9 cellular contexts compared by ENCODE assay signal in the genomic region with DNA sequence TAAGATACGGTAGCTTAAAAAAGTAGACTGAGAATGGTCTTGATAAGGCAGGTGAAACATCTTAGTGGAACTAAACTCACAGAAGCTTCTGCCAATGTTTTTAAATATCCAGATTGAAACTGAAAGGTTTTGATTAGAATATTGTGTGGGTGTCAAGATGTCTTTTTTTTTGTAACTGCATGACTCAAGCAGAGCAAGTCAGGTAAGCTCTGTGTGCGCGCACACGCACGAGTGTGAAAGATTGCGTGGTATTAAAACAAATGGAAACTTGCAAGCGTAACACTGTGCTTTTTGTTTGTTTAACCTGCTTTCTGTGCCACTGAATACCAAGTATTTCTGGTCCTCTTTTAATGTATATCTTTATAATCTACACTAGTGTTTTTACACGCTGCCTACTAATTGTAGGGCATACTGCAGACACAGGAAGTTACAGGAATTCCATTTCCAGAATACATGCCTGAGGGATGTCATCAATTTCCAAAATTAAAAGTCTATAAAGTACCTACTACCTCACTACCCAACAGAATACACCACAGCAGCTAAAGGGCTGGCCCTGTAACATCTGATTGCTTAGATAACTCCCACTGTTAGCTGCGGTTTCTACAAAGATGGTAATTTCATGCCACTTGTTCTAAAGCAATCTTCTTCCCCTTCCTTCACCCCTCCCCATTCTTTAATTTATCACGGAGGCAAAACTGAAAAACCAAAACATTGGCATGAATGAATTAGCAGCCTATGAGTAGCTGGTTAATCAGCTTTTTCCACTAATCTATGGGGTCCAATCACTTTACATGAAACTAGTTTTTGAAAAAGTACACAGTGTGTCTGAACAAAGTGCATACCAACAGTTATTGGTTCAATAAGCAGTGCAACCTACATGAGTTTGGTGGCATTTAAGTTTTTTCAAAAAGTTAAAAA.
DNase-seq lines count a peak whose midpoint lies in the region; ATAC-seq and TF ChIP-seq lines count a peak whose summit lies in the region.
"Had no signal": no experiment of that assay in that cellular context is flagged by ENCODE, and none has a peak within 500 bp of the region (broad histone marks: within the 10 kb centered on the region; RNA-seq: fewer than 3 reads in every experiment).

No MANE protein-coding gene starts in this region.

- no peaks in the 10 kb centered on the region for H3F3A ChIP-seq in PC-9 (ENCODE audit: insufficient read depth, low read depth)

- peak; percentile 31 for DNase-seq in activated T-cell treated with anti-CD3 and anti-CD28 coated beads for 4 hours
- DNase-seq in stimulated activated CD4-positive, alpha-beta T cell treated with anti-CD3 and anti-CD28 coated beads, Interleukin-12 subunit alpha, Interleukin-12 subunit beta, amount 100 ng/mL, for 48 hours (ENCODE audit: low read depth in 2 of 3, low spot score in 1 of 3) = peak; percentile 12 to 31 (median 28)
- DNase-seq in NAMALWA (ENCODE audit: low spot score) = no peak
- DNase-seq in AML-193 (lab: John Stamatoyannopoulos, UW) = no peak
- DNase-seq in PC-9 = no peak
- no peak for DNase-seq in tibial artery
- DNase-seq: NCI-H345 had no signal

- H3K36me3 ChIP-seq in PC-9 (ENCODE audit: low read depth) = no peaks in the 10 kb centered on the region
- peaks cover 11 to 21% (median 17%) of the 10 kb centered on the region in 3 donors for H3K36me3 ChIP-seq in tibial artery

- peak; percentile 87 for ATAC-seq in GM18511 (IDR thresholded peaks at IDR 0.05; ENCODE audit: unreplicated experiment)
- peak; percentile 59 for ATAC-seq in HG03095 (IDR thresholded peaks at IDR 0.05; ENCODE audit: unreplicated experiment)

- H3K4me1 ChIP-seq in PC-9 (replicated peaks; ENCODE audit: insufficient read depth) (no peaks in the 10 kb centered on the region), tibial artery (peaks cover 0 to 10% (median 5%) of the 10 kb centered on the region in 4 donors)

- H3K27ac ChIP-seq in PC-9 = no peak overlapping the region
- no peak overlapping the region for H3K27ac ChIP-seq in tibial artery

- H3K4me2 ChIP-seq in PC-9 = no peak overlapping the region

- no peaks in the 10 kb centered on the region for H3K27me3 ChIP-seq in PC-9 (ENCODE audit: insufficient read depth, low read depth)
- no peaks in the 10 kb centered on the region for H3K27me3 ChIP-seq in tibial artery

- H3K9me3 ChIP-seq in PC-9 (ENCODE audit: insufficient read depth, low read depth) = no peaks in the 10 kb centered on the region
- H3K9me3 ChIP-seq in tibial artery = no peaks in the 10 kb centered on the region

- POLR2A ChIA-PET in PC-9 (lab: Charles Lee; ENCODE audit: unreplicated experiment) = no interaction called here

- peaks cover 2% of the 10 kb centered on the region for H3K79me2 ChIP-seq in PC-9 (ENCODE audit: low read depth)

- H3K4me3 ChIP-seq in PC-9 (no peak overlapping the region), tibial artery (no peak overlapping the region)

- H3K9me2 ChIP-seq in PC-9 (ENCODE audit: insufficient read depth) = no peaks in the 10 kb centered on the region

- H2AFZ ChIP-seq in PC-9 = no peak overlapping the region

- TF ChIP-seq CTCF in PC-9 (conservative IDR thresholded peaks at IDR 0.05) (no peak), tibial artery (IDR thresholded peaks at IDR 0.05) (no peak)

- peaks cover 8% of the 10 kb centered on the region; the same call in 1 of the 2 replicates for H4K20me1 ChIP-seq in PC-9 (ENCODE audit: insufficient read depth)

- BruUV-seq in PC-9 (replicated peaks; lab: Mats Ljungman, UMichigan) = no TSS peak

- intact Hi-C loops in PC-9 (cut with micrococcal nuclease; ENCODE audit: unreplicated experiment) (no loop called here), tibial artery (cut with DNase I; ENCODE audit: low total_unique reads) (no loop called here)

- CTCF ChIA-PET in PC-9 (lab: Charles Lee) = no interaction called here

Comparison
In these comparisons a context has a peak if more than half of its experiments do, and no peak if none do; other contexts are left out.
1. DNase-seq: peak in activated T-cell treated with anti-CD3 and anti-CD28 coated beads for 4 hours (single experiment) and stimulated activated CD4-positive, alpha-beta T cell treated with anti-CD3 and anti-CD28 coated beads, Interleukin-12 subunit alpha, Interleukin-12 subunit beta, amount 100 ng/mL, for 48 hours (3 of 3); none in NAMALWA (single experiment), AML-193 (0 of 2), PC-9 (0 of 2) and tibial artery (0 of 2).